23 cellular contexts compared by ENCODE assay signal in the genomic region with DNA sequence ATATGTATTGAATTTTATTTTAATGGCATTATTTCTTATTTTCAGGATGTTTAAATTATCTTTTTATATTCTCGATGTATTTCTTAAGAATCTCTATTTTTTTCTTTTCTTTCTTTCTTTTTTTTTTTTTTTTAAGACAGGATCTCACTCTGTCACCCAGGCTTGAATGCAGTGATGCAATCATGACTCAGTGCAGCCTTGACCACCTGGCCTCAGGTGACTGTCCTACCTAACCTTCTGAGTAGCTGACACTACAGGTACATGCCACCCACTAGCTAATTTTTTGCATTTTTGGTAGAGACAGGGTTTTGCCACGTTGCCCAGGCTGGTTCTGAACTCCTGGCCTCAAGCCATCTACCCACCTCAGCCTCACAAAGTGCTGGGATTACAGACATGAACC.
DNase-seq lines count a peak whose midpoint lies in the region; ATAC-seq, FAIRE-seq and TF ChIP-seq lines count a peak whose summit lies in the region.
"Had no signal": no experiment of that assay in that cellular context is flagged by ENCODE, and none has a peak within 500 bp of the region (broad histone marks: within the 10 kb centered on the region; RNA-seq: fewer than 3 reads in every experiment).

No MANE protein-coding gene starts in this region.

- no peaks in the 10 kb centered on the region for H3K9me3 Mint-ChIP-seq in Calu3 (ENCODE audit: low read depth, unreplicated experiment)
- no peaks in the 10 kb centered on the region for H3K9me3 Mint-ChIP-seq in activated T-helper 17 cell treated with anti-CD3 and anti-CD28 coated beads, Interleukin-2, amount 50 U/mL, for 72 hours

- no peak for TF ChIP-seq RAD21 in H1 (IDR thresholded peaks at IDR 0.05 in 1 of 2, conservative IDR thresholded peaks at IDR 0.05 in 1 of 2; ENCODE audit: low read depth in 2 of 2, low read length in 2 of 2)

- H3K9me3 ChIP-seq in H1 (ENCODE audit: insufficient read depth in 2 of 2, low read depth in 1 of 2, low read length in 1 of 2) (peaks cover 7 to 8% of the 10 kb centered on the region in 2 experiments), body of pancreas (no peaks in the 10 kb centered on the region), hepatocyte (ENCODE audit: low read depth) (no peaks in the 10 kb centered on the region)
- H3K9me3 ChIP-seq: A549, MG63, SJSA1 had no signal

- H3K27ac ChIP-seq in H1 (ENCODE audit: low read depth, low read length) (no peak overlapping the region), mesendoderm (ENCODE audit: low read depth, low read length) (no peak overlapping the region), body of pancreas (no peak overlapping the region), hepatocyte (no peak overlapping the region)
- H3K27ac ChIP-seq: A549, SJSA1 had no signal

- peak; percentile 22 for DNase-seq in Calu3
- peak; percentile 41 for DNase-seq in LoVo (ENCODE audit: low spot score)
- DNase-seq in H1 (ENCODE audit: low read depth in 1 of 2, low spot score in 2 of 2): no peak
- DNase-seq in mesendoderm: peak; percentile 8
- no peak for DNase-seq in body of pancreas
- DNase-seq in hepatocyte (ENCODE audit: low spot score): no peak
- DNase-seq: DND-41, HCEC 1CT, Karpas-422, MG63, NCI-H1048, NCI-H1436, NCI-H1930, NCI-H510A had no signal

- intact Hi-C loops in Calu3 (cut with micrococcal nuclease; ENCODE audit: unreplicated experiment) (loop anchor here (10.0 kb wide), 1 partner anchor 404 kb away; no protein-coding TSS in a partner anchor), body of pancreas (cut with DNase I) (no loop called here)

- H4K91ac ChIP-seq in H1 (replicated peaks; ENCODE audit: insufficient read length, low read length): peak overlapping the region; percentile 44

- TF ChIP-seq POLR2A in H1 (IDR thresholded peaks at IDR 0.05; ENCODE audit: control extremely low read depth in 1 of 2, low read depth in 2 of 2, low read length in 2 of 2) (no peak), body of pancreas (IDR thresholded peaks at IDR 0.05) (no peak)

- TF ChIP-seq CTCF in Calu3 (IDR thresholded peaks at IDR 0.05; ENCODE audit: unreplicated experiment) (no peak), H1 (IDR thresholded peaks at IDR 0.05; ENCODE audit: control extremely low read depth in 1 of 3, insufficient read depth in 1 of 3, low read depth in 1 of 3, low read length in 3 of 3) (no peak), body of pancreas (IDR thresholded peaks at IDR 0.05) (no peak), hepatocyte (IDR thresholded peaks at IDR 0.05; ENCODE audit: poor library complexity) (no peak)

- TF ChIP-seq EP300 in H1 (IDR thresholded peaks at IDR 0.05; ENCODE audit: borderline replicate concordance in 1 of 2, low read depth in 2 of 2, low read length in 2 of 2): no peak

- no peak overlapping the region for H4K8ac ChIP-seq in H1 (ENCODE audit: extremely low read depth, insufficient read depth, low read length)
- no peak overlapping the region for H4K8ac ChIP-seq in mesendoderm (ENCODE audit: low read depth, low read length)

- H3K4me3 ChIP-seq in H1 (ENCODE audit: extremely low read depth in 1 of 4, insufficient read depth in 2 of 4, low read depth in 3 of 4, low read length in 4 of 4) (no peak overlapping the region), mesendoderm (ENCODE audit: low read length) (no peak overlapping the region), body of pancreas (no peak overlapping the region), hepatocyte (no peak overlapping the region)
- H3K4me3 ChIP-seq: A549, GM12878, GM23338, MG63, SJSA1 had no signal

- no peak overlapping the region for H3K4me3 Mint-ChIP-seq in Calu3 (ENCODE audit: low read depth, unreplicated experiment)
- no peak overlapping the region for H3K4me3 Mint-ChIP-seq in activated T-helper 17 cell treated with anti-CD3 and anti-CD28 coated beads, Interleukin-2, amount 50 U/mL, for 72 hours
- H3K4me3 Mint-ChIP-seq: B cell, CD14-positive monocyte, GM23338 had no signal

- H3K4ac ChIP-seq in H1 (replicated peaks; ENCODE audit: insufficient read length, low read depth, low read length) (no peak overlapping the region), mesendoderm (ENCODE audit: low read depth, low read length) (peak overlapping the region; percentile 48)

- ATAC-seq in body of pancreas: no peak
- no peak for ATAC-seq in activated T-helper 17 cell treated with anti-CD3 and anti-CD28 coated beads, Interleukin-2, amount 50 U/mL, for 72 hours (replicated peaks)
- ATAC-seq: A549, GM23338, Right ventricle myocardium inferior had no signal

- peak overlapping the region; percentile 44 for H2BK20ac ChIP-seq in H1 (ENCODE audit: low read length)

- H3K79me2 ChIP-seq in H1 (ENCODE audit: control insufficient read depth in 1 of 2, insufficient read depth in 2 of 2, low read length in 2 of 2) (no peaks in the 10 kb centered on the region), mesendoderm (ENCODE audit: control insufficient read depth, insufficient read depth, low read length) (no peaks in the 10 kb centered on the region), hepatocyte (no peaks in the 10 kb centered on the region)

- H3K27me3 ChIP-seq in H1 (replicated peaks in 1 of 4; ENCODE audit: control insufficient read depth in 3 of 4, extremely low read depth in 1 of 4, insufficient read depth in 3 of 4, low read length in 3 of 4) (no peaks in the 10 kb centered on the region), mesendoderm (ENCODE audit: insufficient read depth, low read length, poor library complexity) (no peaks in the 10 kb centered on the region), body of pancreas (no peaks in the 10 kb centered on the region), hepatocyte (no peaks in the 10 kb centered on the region)
- H3K27me3 ChIP-seq: MG63, SJSA1 had no signal

- no peaks in the 10 kb centered on the region for H4K20me1 ChIP-seq in H1 (replicated peaks in 1 of 2; ENCODE audit: control insufficient read depth in 1 of 2, insufficient read depth in 2 of 2, low read length in 2 of 2)
- H4K20me1 ChIP-seq in hepatocyte (ENCODE audit: insufficient read depth, poor library complexity, severe bottlenecking): no peaks in the 10 kb centered on the region

- no peak overlapping the region for H3K23ac ChIP-seq in H1 (ENCODE audit: insufficient read length)
- H3K23ac ChIP-seq in mesendoderm (ENCODE audit: low read length): no peak overlapping the region

- CTCF ChIA-PET in Calu3 (lab: Charles Lee) (interaction anchor here (0.7 kb wide), 2 partner anchors 32 to 864 kb away, joined by 3 to 4 read pairs; no protein-coding TSS in a partner anchor), H1 (lab: Charles Lee; ENCODE audit: partially characterized antibody) (interaction anchor here (1.5 to 1.8 kb wide), 2 partner anchors 13 to 14 kb away, joined by 3 to 5 read pairs; no protein-coding TSS in a partner anchor)

- no peak overlapping the region for H3K4me2 ChIP-seq in H1 (ENCODE audit: insufficient read depth in 1 of 2, low read depth in 2 of 2, low read length in 2 of 2)
- no peak overlapping the region for H3K4me2 ChIP-seq in mesendoderm (ENCODE audit: low read length)
- no peak overlapping the region for H3K4me2 ChIP-seq in hepatocyte
- H3K4me2 ChIP-seq: A549, GM23338 had no signal

- H2BK15ac ChIP-seq in H1 (ENCODE audit: low read length) (no peak overlapping the region), mesendoderm (replicated peaks; ENCODE audit: low read depth) (no peak overlapping the region)

- H2AK5ac ChIP-seq in H1 (ENCODE audit: low read depth, low read length): no peak overlapping the region
- H2AK5ac ChIP-seq in mesendoderm (ENCODE audit: low read length): no peak overlapping the region

- H2BK120ac ChIP-seq in H1 (replicated peaks; ENCODE audit: low read depth, low read length) (no peak overlapping the region), mesendoderm (ENCODE audit: low read depth, low read length) (no peak overlapping the region)

- H2BK5ac ChIP-seq in H1 (ENCODE audit: low read depth, low read length) (peak overlapping the region; percentile 89; the same call in 1 of the 2 replicates), mesendoderm (ENCODE audit: low read length) (no peak overlapping the region)

- H2AFZ ChIP-seq in H1 (ENCODE audit: low read length) (no peak overlapping the region), hepatocyte (no peak overlapping the region)
- H2AFZ ChIP-seq: GM23338 had no signal

- peak overlapping the region; percentile 44; the same call in 1 of the 2 replicates for H2BK12ac ChIP-seq in H1 (ENCODE audit: low read depth, low read length)

- H3K36me3 Mint-ChIP-seq in Calu3 (ENCODE audit: insufficient read depth, unreplicated experiment): no peaks in the 10 kb centered on the region
- H3K36me3 Mint-ChIP-seq in activated T-helper 17 cell treated with anti-CD3 and anti-CD28 coated beads, Interleukin-2, amount 50 U/mL, for 72 hours (ENCODE audit: low read depth): no peaks in the 10 kb centered on the region
- H3K36me3 Mint-ChIP-seq: CD14-positive monocyte had no signal

- H3K4me1 ChIP-seq in H1 (replicated peaks in 1 of 4; ENCODE audit: control insufficient read depth in 3 of 4, insufficient read depth in 4 of 4, low read length in 3 of 4) (peaks cover 0 to 8% (median 3%) of the 10 kb centered on the region in 4 experiments; a peak in 5 of 7 replicates), mesendoderm (ENCODE audit: control insufficient read depth, low read depth, low read length) (no peaks in the 10 kb centered on the region), body of pancreas (no peaks in the 10 kb centered on the region), hepatocyte (ENCODE audit: insufficient read depth) (no peaks in the 10 kb centered on the region)
- H3K4me1 ChIP-seq: A549, SJSA1 had no signal

- H3K18ac ChIP-seq in H1 (ENCODE audit: extremely low read depth, low read length) (no peak overlapping the region), mesendoderm (ENCODE audit: low read length) (no peak overlapping the region)

- H3K23me2 ChIP-seq in H1 (ENCODE audit: low read depth, low read length): no peaks in the 10 kb centered on the region

- H3K79me1 ChIP-seq in H1 (ENCODE audit: low read depth, low read length) (no peaks in the 10 kb centered on the region), mesendoderm (ENCODE audit: low read length) (no peaks in the 10 kb centered on the region)

- H3K36me3 ChIP-seq in H1 (ENCODE audit: control insufficient read depth in 2 of 4, insufficient read depth in 4 of 4, low read length in 3 of 4) (peaks cover 0 to 3% (median 0%) of the 10 kb centered on the region in 4 experiments; a peak in 2 of 8 replicates), mesendoderm (ENCODE audit: control insufficient read depth, insufficient read depth, low read length) (no peaks in the 10 kb centered on the region), body of pancreas (replicated peaks in 1 of 2; ENCODE audit: insufficient read depth in 1 of 2, low read depth in 2 of 2) (no peaks in the 10 kb centered on the region), hepatocyte (replicated peaks; ENCODE audit: insufficient read depth, low read depth) (no peaks in the 10 kb centered on the region)
- H3K36me3 ChIP-seq: MG63, SJSA1 had no signal

- no peak overlapping the region for H3K56ac ChIP-seq in H1 (replicated peaks; ENCODE audit: insufficient read length, low read depth, low read length)
- H3K56ac ChIP-seq in mesendoderm (ENCODE audit: low read length): no peak overlapping the region

- H3K9ac ChIP-seq in H1 (replicated peaks in 1 of 4; ENCODE audit: extremely low read depth in 1 of 4, low read depth in 3 of 4, low read length in 3 of 4) (no peak overlapping the region), mesendoderm (ENCODE audit: low read length) (no peak overlapping the region)

- H3K14ac ChIP-seq in H1 (ENCODE audit: insufficient read length): no peak overlapping the region

- WGBS in H1 (ENCODE audit: extremely low coverage in 1 of 2, insufficient coverage in 1 of 2, insufficient read length in 1 of 2, insufficient replicate concordance in 2 of 2, low coverage in 1 of 2, low lambda C conversion rate in 2 of 2, missing lambda C conversion rate in 1 of 2), 2 experiments: 85% methylated on average over 2 of the region's 2 CpGs; no CpG with 5 or more reads in 1 of the 2 experiments
- WGBS in mesendoderm (ENCODE audit: extremely low coverage, insufficient coverage, low lambda C conversion rate): no CpG with 5 or more reads among the region's 2 CpGs
- 51 to 55% methylated on average over 2 of the region's 2 CpGs for WGBS in body of pancreas, 2 donors
- WGBS in hepatocyte (ENCODE audit: low lambda C conversion rate, missing lambda C conversion rate): 79% methylated on average over 2 of the region's 2 CpGs

- POLR2A ChIA-PET in H1 (lab: Charles Lee; ENCODE audit: partially characterized antibody): no interaction called here

- FAIRE-seq in H1 (lab: Jason Lieb, UNC): no peak
- FAIRE-seq: A549, GM12878, RCC 7860 had no signal

- no peaks in the 10 kb centered on the region for H3K27me3 Mint-ChIP-seq in Calu3 (ENCODE audit: unreplicated experiment)
- peaks cover 4% of the 10 kb centered on the region for H3K27me3 Mint-ChIP-seq in activated T-helper 17 cell treated with anti-CD3 and anti-CD28 coated beads, Interleukin-2, amount 50 U/mL, for 72 hours
- H3K27me3 Mint-ChIP-seq: B cell had no signal

- H3K9me2 ChIP-seq in hepatocyte (replicated peaks; ENCODE audit: insufficient read depth): no peaks in the 10 kb centered on the region

- no TSS peak for BruUV-seq in Calu3 (replicated peaks; lab: Mats Ljungman, UMichigan)

- no peak overlapping the region for H4K5ac ChIP-seq in H1 (ENCODE audit: insufficient read length, low read depth, low read length)
- H4K5ac ChIP-seq in mesendoderm (ENCODE audit: low read length): no peak overlapping the region

- H3K4me1 Mint-ChIP-seq in Calu3 (ENCODE audit: low read depth, unreplicated experiment): peaks cover 17% of the 10 kb centered on the region
- peaks cover 9% of the 10 kb centered on the region for H3K4me1 Mint-ChIP-seq in activated T-helper 17 cell treated with anti-CD3 and anti-CD28 coated beads, Interleukin-2, amount 50 U/mL, for 72 hours
- H3K4me1 Mint-ChIP-seq: B cell, CD14-positive monocyte had no signal

- peak overlapping the region; percentile 63 for H3K27ac Mint-ChIP-seq in Calu3 (ENCODE audit: unreplicated experiment)
- H3K27ac Mint-ChIP-seq in activated T-helper 17 cell treated with anti-CD3 and anti-CD28 coated beads, Interleukin-2, amount 50 U/mL, for 72 hours: no peak overlapping the region
- H3K27ac Mint-ChIP-seq: B cell, CD14-positive monocyte, GM23338 had no signal

Comparison
In these comparisons a context has a peak if more than half of its experiments do, and no peak if none do; other contexts are left out.
1. DNase-seq: peak in Calu3 (single experiment), LoVo (single experiment) and mesendoderm (single experiment); none in H1 (0 of 2), body of pancreas (0 of 4) and hepatocyte (single experiment).